In the genomic region with DNA sequence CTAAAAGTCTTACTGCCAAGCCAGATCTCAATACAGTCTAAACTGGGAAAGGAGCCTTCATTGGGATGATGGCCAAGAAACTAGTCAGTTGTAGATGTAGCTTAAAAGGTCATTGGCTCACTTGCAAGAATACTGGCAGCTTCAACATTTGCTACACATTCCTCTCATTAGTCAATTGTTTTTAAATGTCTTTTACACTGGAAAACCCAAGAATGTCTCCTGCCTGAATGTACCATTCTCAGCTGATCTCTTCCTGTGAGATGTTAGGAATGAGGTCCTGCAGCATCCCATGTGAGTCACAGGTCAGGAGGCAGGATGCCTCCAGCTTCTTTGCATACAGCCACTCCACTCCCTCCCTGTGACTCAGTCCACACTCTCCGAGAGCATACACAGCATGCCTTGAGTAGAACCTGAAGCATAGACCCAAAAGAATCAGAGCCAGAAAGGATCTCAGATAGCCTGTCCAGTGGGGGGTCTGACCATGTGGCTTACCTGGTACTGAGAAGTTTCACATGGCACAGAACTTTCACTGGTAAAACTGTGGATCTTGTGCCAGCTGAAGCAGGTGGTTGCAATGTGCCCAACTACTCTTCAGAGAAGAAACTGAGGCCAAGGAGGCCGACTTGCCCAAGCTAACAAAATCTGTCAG, we compare ENCODE assay signal across 1 cellular context.
TF ChIP-seq lines count a peak whose summit lies in the region.

No MANE protein-coding gene starts in this region.

TF ChIP-seq in SK-N-SH, 30 proteins besides CTCF, POLR2A, EP300 and RAD21 (continued from another document):
- TF ChIP-seq, protein P1, sequence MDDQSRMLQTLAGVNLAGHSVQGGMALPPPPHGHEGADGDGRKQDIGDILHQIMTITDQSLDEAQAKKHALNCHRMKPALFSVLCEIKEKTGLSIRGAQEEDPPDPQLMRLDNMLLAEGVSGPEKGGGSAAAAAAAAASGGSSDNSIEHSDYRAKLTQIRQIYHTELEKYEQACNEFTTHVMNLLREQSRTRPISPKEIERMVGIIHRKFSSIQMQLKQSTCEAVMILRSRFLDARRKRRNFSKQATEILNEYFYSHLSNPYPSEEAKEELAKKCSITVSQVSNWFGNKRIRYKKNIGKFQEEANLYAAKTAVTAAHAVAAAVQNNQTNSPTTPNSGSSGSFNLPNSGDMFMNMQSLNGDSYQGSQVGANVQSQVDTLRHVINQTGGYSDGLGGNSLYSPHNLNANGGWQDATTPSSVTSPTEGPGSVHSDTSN (IDR thresholded peaks at IDR 0.05): peak; percentile 79
- TF ChIP-seq RFX5 (IDR thresholded peaks at IDR 0.05; ENCODE audit: low read length) (no peak), TAF1 (IDR thresholded peaks at IDR 0.05; ENCODE audit: borderline replicate concordance, low read depth, low read length) (no peak), GATA2 (CRISPR knock-in tag; IDR thresholded peaks at IDR 0.05) (no peak), FOXJ3 (CRISPR knock-in tag; IDR thresholded peaks at IDR 0.05) (no peak), MEF2A (IDR thresholded peaks at IDR 0.05; ENCODE audit: borderline replicate concordance, low read depth) (no peak; the same call in 1 of the 2 replicates), NFIC (IDR thresholded peaks at IDR 0.05; ENCODE audit: borderline replicate concordance) (peak; percentile 81), SMC3 (IDR thresholded peaks at IDR 0.05; ENCODE audit: low read depth, low read length) (no peak), JUND (IDR thresholded peaks at IDR 0.05) (peak; percentile 84), EZH2phosphoT487 (IDR thresholded peaks at IDR 0.05; ENCODE audit: borderline replicate concordance, low read depth) (no peak), RXRA (IDR thresholded peaks at IDR 0.05; ENCODE audit: borderline replicate concordance, low read depth) (peak; percentile 83; the same call in 1 of the 2 replicates), TCF12 (IDR thresholded peaks at IDR 0.05) (peak; percentile 78), ELF1 (IDR thresholded peaks at IDR 0.05) (0 out of 2 replicates have a peak, but pooled peaks have one; percentile 10), YY1 (IDR thresholded peaks at IDR 0.05; ENCODE audit: low read depth) (no peak)
- TF ChIP-seq, protein P2, sequence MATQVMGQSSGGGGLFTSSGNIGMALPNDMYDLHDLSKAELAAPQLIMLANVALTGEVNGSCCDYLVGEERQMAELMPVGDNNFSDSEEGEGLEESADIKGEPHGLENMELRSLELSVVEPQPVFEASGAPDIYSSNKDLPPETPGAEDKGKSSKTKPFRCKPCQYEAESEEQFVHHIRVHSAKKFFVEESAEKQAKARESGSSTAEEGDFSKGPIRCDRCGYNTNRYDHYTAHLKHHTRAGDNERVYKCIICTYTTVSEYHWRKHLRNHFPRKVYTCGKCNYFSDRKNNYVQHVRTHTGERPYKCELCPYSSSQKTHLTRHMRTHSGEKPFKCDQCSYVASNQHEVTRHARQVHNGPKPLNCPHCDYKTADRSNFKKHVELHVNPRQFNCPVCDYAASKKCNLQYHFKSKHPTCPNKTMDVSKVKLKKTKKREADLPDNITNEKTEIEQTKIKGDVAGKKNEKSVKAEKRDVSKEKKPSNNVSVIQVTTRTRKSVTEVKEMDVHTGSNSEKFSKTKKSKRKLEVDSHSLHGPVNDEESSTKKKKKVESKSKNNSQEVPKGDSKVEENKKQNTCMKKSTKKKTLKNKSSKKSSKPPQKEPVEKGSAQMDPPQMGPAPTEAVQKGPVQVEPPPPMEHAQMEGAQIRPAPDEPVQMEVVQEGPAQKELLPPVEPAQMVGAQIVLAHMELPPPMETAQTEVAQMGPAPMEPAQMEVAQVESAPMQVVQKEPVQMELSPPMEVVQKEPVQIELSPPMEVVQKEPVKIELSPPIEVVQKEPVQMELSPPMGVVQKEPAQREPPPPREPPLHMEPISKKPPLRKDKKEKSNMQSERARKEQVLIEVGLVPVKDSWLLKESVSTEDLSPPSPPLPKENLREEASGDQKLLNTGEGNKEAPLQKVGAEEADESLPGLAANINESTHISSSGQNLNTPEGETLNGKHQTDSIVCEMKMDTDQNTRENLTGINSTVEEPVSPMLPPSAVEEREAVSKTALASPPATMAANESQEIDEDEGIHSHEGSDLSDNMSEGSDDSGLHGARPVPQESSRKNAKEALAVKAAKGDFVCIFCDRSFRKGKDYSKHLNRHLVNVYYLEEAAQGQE (IDR thresholded peaks at IDR 0.05; ENCODE audit: low read depth, low read length): 0 out of 2 replicates have a peak, but pooled peaks have one; percentile 35
- TF ChIP-seq, protein P3, sequence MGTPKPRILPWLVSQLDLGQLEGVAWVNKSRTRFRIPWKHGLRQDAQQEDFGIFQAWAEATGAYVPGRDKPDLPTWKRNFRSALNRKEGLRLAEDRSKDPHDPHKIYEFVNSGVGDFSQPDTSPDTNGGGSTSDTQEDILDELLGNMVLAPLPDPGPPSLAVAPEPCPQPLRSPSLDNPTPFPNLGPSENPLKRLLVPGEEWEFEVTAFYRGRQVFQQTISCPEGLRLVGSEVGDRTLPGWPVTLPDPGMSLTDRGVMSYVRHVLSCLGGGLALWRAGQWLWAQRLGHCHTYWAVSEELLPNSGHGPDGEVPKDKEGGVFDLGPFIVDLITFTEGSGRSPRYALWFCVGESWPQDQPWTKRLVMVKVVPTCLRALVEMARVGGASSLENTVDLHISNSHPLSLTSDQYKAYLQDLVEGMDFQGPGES (IDR thresholded peaks at IDR 0.05; ENCODE audit: low read depth, low read length): no peak
- TF ChIP-seq, protein P4, sequence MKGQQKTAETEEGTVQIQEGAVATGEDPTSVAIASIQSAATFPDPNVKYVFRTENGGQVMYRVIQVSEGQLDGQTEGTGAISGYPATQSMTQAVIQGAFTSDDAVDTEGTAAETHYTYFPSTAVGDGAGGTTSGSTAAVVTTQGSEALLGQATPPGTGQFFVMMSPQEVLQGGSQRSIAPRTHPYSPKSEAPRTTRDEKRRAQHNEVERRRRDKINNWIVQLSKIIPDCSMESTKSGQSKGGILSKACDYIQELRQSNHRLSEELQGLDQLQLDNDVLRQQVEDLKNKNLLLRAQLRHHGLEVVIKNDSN (IDR thresholded peaks at IDR 0.05; ENCODE audit: borderline replicate concordance, low read depth): no peak
- TF ChIP-seq, protein P5, sequence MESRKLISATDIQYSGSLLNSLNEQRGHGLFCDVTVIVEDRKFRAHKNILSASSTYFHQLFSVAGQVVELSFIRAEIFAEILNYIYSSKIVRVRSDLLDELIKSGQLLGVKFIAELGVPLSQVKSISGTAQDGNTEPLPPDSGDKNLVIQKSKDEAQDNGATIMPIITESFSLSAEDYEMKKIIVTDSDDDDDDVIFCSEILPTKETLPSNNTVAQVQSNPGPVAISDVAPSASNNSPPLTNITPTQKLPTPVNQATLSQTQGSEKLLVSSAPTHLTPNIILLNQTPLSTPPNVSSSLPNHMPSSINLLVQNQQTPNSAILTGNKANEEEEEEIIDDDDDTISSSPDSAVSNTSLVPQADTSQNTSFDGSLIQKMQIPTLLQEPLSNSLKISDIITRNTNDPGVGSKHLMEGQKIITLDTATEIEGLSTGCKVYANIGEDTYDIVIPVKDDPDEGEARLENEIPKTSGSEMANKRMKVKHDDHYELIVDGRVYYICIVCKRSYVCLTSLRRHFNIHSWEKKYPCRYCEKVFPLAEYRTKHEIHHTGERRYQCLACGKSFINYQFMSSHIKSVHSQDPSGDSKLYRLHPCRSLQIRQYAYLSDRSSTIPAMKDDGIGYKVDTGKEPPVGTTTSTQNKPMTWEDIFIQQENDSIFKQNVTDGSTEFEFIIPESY (IDR thresholded peaks at IDR 0.05; ENCODE audit: borderline replicate concordance, low read depth): no peak
- TF ChIP-seq, protein P6, sequence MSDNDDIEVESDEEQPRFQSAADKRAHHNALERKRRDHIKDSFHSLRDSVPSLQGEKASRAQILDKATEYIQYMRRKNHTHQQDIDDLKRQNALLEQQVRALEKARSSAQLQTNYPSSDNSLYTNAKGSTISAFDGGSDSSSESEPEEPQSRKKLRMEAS (IDR thresholded peaks at IDR 0.05; ENCODE audit: low read depth): peak; percentile 44; the same call in 1 of the 2 replicates
- TF ChIP-seq, protein P7, sequence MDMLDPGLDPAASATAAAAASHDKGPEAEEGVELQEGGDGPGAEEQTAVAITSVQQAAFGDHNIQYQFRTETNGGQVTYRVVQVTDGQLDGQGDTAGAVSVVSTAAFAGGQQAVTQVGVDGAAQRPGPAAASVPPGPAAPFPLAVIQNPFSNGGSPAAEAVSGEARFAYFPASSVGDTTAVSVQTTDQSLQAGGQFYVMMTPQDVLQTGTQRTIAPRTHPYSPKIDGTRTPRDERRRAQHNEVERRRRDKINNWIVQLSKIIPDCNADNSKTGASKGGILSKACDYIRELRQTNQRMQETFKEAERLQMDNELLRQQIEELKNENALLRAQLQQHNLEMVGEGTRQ (IDR thresholded peaks at IDR 0.05; ENCODE audit: borderline replicate concordance, low read depth, low read length): no peak
